ENCODE assay signal across 15 cellular contexts in the genomic region with DNA sequence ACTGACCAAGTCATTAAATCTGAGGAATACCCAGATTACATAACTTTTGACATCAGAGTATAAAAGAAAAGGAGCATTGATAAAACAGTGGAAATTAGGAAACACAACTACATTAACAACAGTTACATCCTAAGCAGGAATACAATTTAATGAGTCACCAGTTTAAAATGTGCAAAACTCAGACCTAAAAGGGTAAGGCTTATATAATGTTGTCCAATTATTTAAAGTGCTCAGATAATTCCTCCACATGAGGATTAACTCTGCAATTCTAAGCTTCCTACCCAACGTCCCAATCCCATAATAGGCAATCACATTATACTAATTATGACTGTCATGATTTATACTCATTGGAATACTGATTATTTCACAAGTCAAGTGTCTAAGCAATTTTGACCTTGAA. TPM values are rescaled to one million over a fixed set of nuclear protein-coding genes. Genes with fewer than 3 reads are reported as not detected.
DNase-seq lines count a peak whose midpoint lies in the region; TF ChIP-seq lines count a peak whose summit lies in the region.
"Had no signal": no experiment of that assay in that cellular context is flagged by ENCODE, and none has a peak within 500 bp of the region (broad histone marks: within the 10 kb centered on the region; RNA-seq: fewer than 3 reads in every experiment).

No MANE protein-coding gene starts in this region.

- DNase-seq in GM03348 (ENCODE audit: low spot score) (peak; percentile 67), RWPE1 (ENCODE audit: low spot score) (peak; percentile 47), epithelial cell of esophagus (ENCODE audit: low read depth) (peak; percentile 45), retinal pigment epithelial cell (ENCODE audit: low read depth) (peak; percentile 92), endodermal cell (no peak), NCI-H524 treated with DMSO at 0.1 percent for 48 hours (lab: John Stamatoyannopoulos, UW) (no peak)
- DNase-seq in activated CD8-positive, alpha-beta memory T cell treated with anti-CD3 and anti-CD28 coated beads for 24 hours = no peak
- no peak for DNase-seq in activated naive CD8-positive, alpha-beta T cell treated with anti-CD3 and anti-CD28 coated beads for 36 hours
- DNase-seq: CD4-positive, alpha-beta T cell; left colon; naive B cell; NCI-H1092 treated with DMSO at 0.1 percent for 48 hours; stimulated activated CD8-positive, alpha-beta memory T cell treated with anti-CD3 and anti-CD28 coated beads, Interleukin-4, amount 100 ng/mL, for 48 hours; tibial artery had no signal

- H3K27me3 ChIP-seq in endodermal cell (ENCODE audit: control insufficient read depth, insufficient read depth, low read length, poor library complexity, severe bottlenecking) = no peaks in the 10 kb centered on the region
- H3K27me3 ChIP-seq: tibial artery had no signal

- H3K27ac ChIP-seq in RWPE1 = peak overlapping the region; percentile 65
- no peak overlapping the region for H3K27ac ChIP-seq in endodermal cell (ENCODE audit: low read depth, low read length)

- POLR2A ChIA-PET in RWPE1 (lab: Yijun Ruan, JAX; ENCODE audit: low non-redundant PET) = no interaction called here

- H3K9ac ChIP-seq in endodermal cell (ENCODE audit: extremely low read depth, low read length, poor library complexity, severe bottlenecking) = no peak overlapping the region

- no peaks in the 10 kb centered on the region for H3K9me3 Mint-ChIP-seq in endodermal cell
- no peaks in the 10 kb centered on the region for H3K9me3 Mint-ChIP-seq in activated naive CD8-positive, alpha-beta T cell treated with anti-CD3 and anti-CD28 coated beads for 36 hours
- H3K9me3 Mint-ChIP-seq: CD4-positive, alpha-beta T cell; naive B cell had no signal

- no peaks in the 10 kb centered on the region for H3K4me1 ChIP-seq in endodermal cell (ENCODE audit: control insufficient read depth, insufficient read depth, low read length)

- no peak overlapping the region for H3K27ac Mint-ChIP-seq in endodermal cell
- no peak overlapping the region for H3K27ac Mint-ChIP-seq in activated naive CD8-positive, alpha-beta T cell treated with anti-CD3 and anti-CD28 coated beads for 36 hours
- H3K27ac Mint-ChIP-seq: brain; CD4-positive, alpha-beta T cell had no signal

- CTCF ChIA-PET in RWPE1 (lab: Yijun Ruan, JAX) = interaction anchor here (0.6 kb wide), 2 partner anchors 15 to 35 kb away, joined by 3 read pairs; no protein-coding TSS in a partner anchor

- no peaks in the 10 kb centered on the region for H3K36me3 ChIP-seq in endodermal cell (ENCODE audit: control insufficient read depth, insufficient read depth, low read length)
- H3K36me3 ChIP-seq: tibial artery had no signal

- H3K4me3 Mint-ChIP-seq in endodermal cell = no peak overlapping the region
- no peak overlapping the region for H3K4me3 Mint-ChIP-seq in activated naive CD8-positive, alpha-beta T cell treated with anti-CD3 and anti-CD28 coated beads for 36 hours
- H3K4me3 Mint-ChIP-seq: brain; CD4-positive, alpha-beta T cell; naive B cell had no signal

- 90% methylated on average over 1 of the region's 1 CpG; no CpG with 5 or more reads in 1 of the 2 experiments for WGBS in endodermal cell (ENCODE audit: insufficient coverage in 1 of 2, insufficient read length in 1 of 2), 2 experiments

- no peaks in the 10 kb centered on the region for H3K4me1 Mint-ChIP-seq in endodermal cell
- peaks cover 8% of the 10 kb centered on the region for H3K4me1 Mint-ChIP-seq in activated naive CD8-positive, alpha-beta T cell treated with anti-CD3 and anti-CD28 coated beads for 36 hours

- H3K4me3 ChIP-seq in epithelial cell of esophagus (ENCODE audit: low read length) = no peak overlapping the region
- H3K4me3 ChIP-seq in retinal pigment epithelial cell (ENCODE audit: low read length) = no peak overlapping the region
- no peak overlapping the region for H3K4me3 ChIP-seq in endodermal cell (ENCODE audit: low read length)
- H3K4me3 ChIP-seq: tibial artery had no signal

- TF ChIP-seq CTCF in RWPE1 (conservative IDR thresholded peaks at IDR 0.05; ENCODE audit: low read depth) (no peak), epithelial cell of esophagus (IDR thresholded peaks at IDR 0.05; ENCODE audit: insufficient read depth, low read depth, low read length, missing control alignments) (no peak), retinal pigment epithelial cell (conservative IDR thresholded peaks at IDR 0.05; ENCODE audit: low read depth, low read length) (no peak), endodermal cell (conservative IDR thresholded peaks at IDR 0.05) (no peak)

- no peaks in the 10 kb centered on the region for H3K9me3 ChIP-seq in endodermal cell (ENCODE audit: control insufficient read depth, low read length)
- H3K9me3 ChIP-seq: tibial artery had no signal

- H3K27me3 Mint-ChIP-seq in endodermal cell (ENCODE audit: insufficient read depth) = no peaks in the 10 kb centered on the region
- H3K27me3 Mint-ChIP-seq in activated naive CD8-positive, alpha-beta T cell treated with anti-CD3 and anti-CD28 coated beads for 36 hours = no peaks in the 10 kb centered on the region
- H3K27me3 Mint-ChIP-seq: brain; CD4-positive, alpha-beta T cell; naive B cell had no signal

- no peaks in the 10 kb centered on the region for H3K36me3 Mint-ChIP-seq in endodermal cell (ENCODE audit: low read depth)
- peaks cover 4% of the 10 kb centered on the region for H3K36me3 Mint-ChIP-seq in activated naive CD8-positive, alpha-beta T cell treated with anti-CD3 and anti-CD28 coated beads for 36 hours
- H3K36me3 Mint-ChIP-seq: naive B cell had no signal

RNA-seq across cellular contexts. Expression of gene ABL2, which starts 50.5 kb away (rescaled TPM):
- 10 to 100 TPM; 20.2 to 28.0 TPM for total RNA-seq in endodermal cell
- polyA plus RNA-seq in endodermal cell (2013, experiment 1 of 2) = 11.5 TPM
- 12.6 TPM for polyA plus RNA-seq in endodermal cell (2013, experiment 2 of 2)
- 1 to 10 TPM; 8.5 to 9.3 TPM for total RNA-seq in activated naive CD8-positive, alpha-beta T cell treated with anti-CD3 and anti-CD28 coated beads for 36 hours

Comparison
In these comparisons a context has a peak if more than half of its experiments do, and no peak if none do; other contexts are left out.
1. DNase-seq: peak in GM03348 (single experiment), RWPE1 (single experiment), epithelial cell of esophagus (single experiment) and retinal pigment epithelial cell (single experiment); none in activated CD8-positive, alpha-beta memory T cell treated with anti-CD3 and anti-CD28 coated beads for 24 hours (single experiment), endodermal cell (single experiment), NCI-H524 treated with DMSO at 0.1 percent for 48 hours (single experiment) and activated naive CD8-positive, alpha-beta T cell treated with anti-CD3 and anti-CD28 coated beads for 36 hours (single experiment).